In the genomic region with DNA sequence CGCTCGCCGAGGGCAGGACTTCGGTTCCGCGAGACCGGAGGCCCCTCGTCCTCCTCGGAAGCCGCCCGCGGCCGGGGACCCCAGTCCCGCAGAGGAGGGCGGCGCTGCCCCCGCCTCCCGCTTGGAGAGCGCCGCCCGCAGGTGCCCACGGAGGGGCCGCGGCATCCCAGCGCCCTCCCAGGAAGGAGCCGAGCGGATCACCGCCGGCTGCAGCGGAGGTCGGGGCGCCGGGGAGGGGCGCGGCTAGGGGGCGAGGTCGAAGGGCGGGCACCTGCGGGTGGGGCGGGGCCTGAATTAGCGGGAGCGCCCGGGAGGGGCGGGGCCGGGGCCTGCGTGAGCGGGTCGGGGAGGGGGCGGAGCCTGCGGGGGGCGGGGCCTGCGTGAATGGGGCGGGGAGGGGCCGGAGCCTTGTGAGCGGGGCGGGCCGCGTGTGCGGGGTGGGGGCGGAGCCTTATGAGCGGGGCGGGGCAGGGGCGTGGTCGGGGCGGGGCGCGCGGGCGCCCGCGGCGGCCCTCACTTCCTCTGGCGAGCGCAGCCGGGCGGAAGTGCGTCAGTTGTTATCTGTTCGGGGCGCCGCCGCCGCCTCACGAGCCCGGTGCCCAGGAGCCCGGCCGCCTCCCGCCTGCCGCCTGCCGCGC, we compare ENCODE assay signal across 8 cellular contexts. TPM values are rescaled to one million over a fixed set of nuclear protein-coding genes. Genes with fewer than 3 reads are reported as not detected.
A peak's percentile ranks its signal among the peaks of the same experiment; 100 is the strongest.
DNase-seq lines count a peak whose midpoint lies in the region; ATAC-seq and TF ChIP-seq lines count a peak whose summit lies in the region.

A gene (plus strand): TSS at position 550 of the 638 bp plus-strand sequence.

- peak; percentile 91 for DNase-seq in G401 (ENCODE audit: low spot score)
- DNase-seq in HFF-Myc (ENCODE audit: extremely low read depth, low read depth), result peak; percentile 17
- DNase-seq in NB4 (ENCODE audit: low read depth), result peak; percentile 96
- DNase-seq in activated naive CD4-positive, alpha-beta T cell treated with anti-CD3 and anti-CD28 coated beads, Interleukin-2, amount 50 U/mL, for 16 hours, result peak; percentile 89
- DNase-seq in glomerular endothelial cell (ENCODE audit: extremely low read depth, low read depth, low spot score), result no peak
- peak; percentile 87 for DNase-seq in occipital lobe (lab: John Stamatoyannopoulos, UW)
- peak; percentile 86 for DNase-seq in superior temporal gyrus (ENCODE audit: extremely low spot score)

- in situ Hi-C loops in G401 (cut with HindIII; ENCODE audit: low sequenced_read_pairs), result no loop called here

- H3K4me3 ChIP-seq in HFF-Myc (replicated peaks; ENCODE audit: low read depth, low read length) (peak within 1 kb of the TSS; percentile 66), NB4 (ENCODE audit: low read depth, low read length) (peak within 1 kb of the TSS; percentile 73)

- peak; percentile 68 for TF ChIP-seq POLR2A in NB4 (IDR thresholded peaks at IDR 0.05; ENCODE audit: extremely low read depth, insufficient read length)

- ATAC-seq in SK-N-SH treated with all-trans-retinoic acid at 6 μM for 48 hours, result peak; percentile 67

- TF ChIP-seq CTCF in HFF-Myc (IDR thresholded peaks at IDR 0.05; ENCODE audit: low read depth, low read length, missing control alignments) (no peak), NB4 (IDR thresholded peaks at IDR 0.05; ENCODE audit: low read depth, low read length) (peak; percentile 11)

TF ChIP-seq in SK-N-SH treated with all-trans-retinoic acid at 6 μM for 48 hours, 23 proteins besides CTCF, POLR2A, EP300 and RAD21:
- TF ChIP-seq ZNF70 (CRISPR knock-in tag; IDR thresholded peaks at IDR 0.05) (no peak), ZFP30 (CRISPR knock-in tag; IDR thresholded peaks at IDR 0.05) (no peak), RARB (CRISPR knock-in tag; IDR thresholded peaks at IDR 0.05) (no peak), SNAI2 (CRISPR knock-in tag; IDR thresholded peaks at IDR 0.05) (no peak), ZNF8 (CRISPR knock-in tag; IDR thresholded peaks at IDR 0.05) (no peak), ISL1 (CRISPR knock-in tag; IDR thresholded peaks at IDR 0.05) (no peak), ZFP3 (CRISPR knock-in tag; IDR thresholded peaks at IDR 0.05) (no peak), GLIS3 (CRISPR knock-in tag; IDR thresholded peaks at IDR 0.05) (no peak)
- TF ChIP-seq, protein P1, sequence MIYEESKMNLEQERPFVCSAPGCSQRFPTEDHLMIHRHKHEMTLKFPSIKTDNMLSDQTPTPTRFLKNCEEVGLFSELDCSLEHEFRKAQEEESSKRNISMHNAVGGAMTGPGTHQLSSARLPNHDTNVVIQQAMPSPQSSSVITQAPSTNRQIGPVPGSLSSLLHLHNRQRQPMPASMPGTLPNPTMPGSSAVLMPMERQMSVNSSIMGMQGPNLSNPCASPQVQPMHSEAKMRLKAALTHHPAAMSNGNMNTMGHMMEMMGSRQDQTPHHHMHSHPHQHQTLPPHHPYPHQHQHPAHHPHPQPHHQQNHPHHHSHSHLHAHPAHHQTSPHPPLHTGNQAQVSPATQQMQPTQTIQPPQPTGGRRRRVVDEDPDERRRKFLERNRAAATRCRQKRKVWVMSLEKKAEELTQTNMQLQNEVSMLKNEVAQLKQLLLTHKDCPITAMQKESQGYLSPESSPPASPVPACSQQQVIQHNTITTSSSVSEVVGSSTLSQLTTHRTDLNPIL (CRISPR knock-in tag; IDR thresholded peaks at IDR 0.05; ENCODE audit: low read depth), result no peak
- TF ChIP-seq, protein P2, sequence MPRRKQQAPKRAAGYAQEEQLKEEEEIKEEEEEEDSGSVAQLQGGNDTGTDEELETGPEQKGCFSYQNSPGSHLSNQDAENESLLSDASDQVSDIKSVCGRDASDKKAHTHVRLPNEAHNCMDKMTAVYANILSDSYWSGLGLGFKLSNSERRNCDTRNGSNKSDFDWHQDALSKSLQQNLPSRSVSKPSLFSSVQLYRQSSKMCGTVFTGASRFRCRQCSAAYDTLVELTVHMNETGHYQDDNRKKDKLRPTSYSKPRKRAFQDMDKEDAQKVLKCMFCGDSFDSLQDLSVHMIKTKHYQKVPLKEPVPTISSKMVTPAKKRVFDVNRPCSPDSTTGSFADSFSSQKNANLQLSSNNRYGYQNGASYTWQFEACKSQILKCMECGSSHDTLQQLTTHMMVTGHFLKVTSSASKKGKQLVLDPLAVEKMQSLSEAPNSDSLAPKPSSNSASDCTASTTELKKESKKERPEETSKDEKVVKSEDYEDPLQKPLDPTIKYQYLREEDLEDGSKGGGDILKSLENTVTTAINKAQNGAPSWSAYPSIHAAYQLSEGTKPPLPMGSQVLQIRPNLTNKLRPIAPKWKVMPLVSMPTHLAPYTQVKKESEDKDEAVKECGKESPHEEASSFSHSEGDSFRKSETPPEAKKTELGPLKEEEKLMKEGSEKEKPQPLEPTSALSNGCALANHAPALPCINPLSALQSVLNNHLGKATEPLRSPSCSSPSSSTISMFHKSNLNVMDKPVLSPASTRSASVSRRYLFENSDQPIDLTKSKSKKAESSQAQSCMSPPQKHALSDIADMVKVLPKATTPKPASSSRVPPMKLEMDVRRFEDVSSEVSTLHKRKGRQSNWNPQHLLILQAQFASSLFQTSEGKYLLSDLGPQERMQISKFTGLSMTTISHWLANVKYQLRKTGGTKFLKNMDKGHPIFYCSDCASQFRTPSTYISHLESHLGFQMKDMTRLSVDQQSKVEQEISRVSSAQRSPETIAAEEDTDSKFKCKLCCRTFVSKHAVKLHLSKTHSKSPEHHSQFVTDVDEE (CRISPR knock-in tag; IDR thresholded peaks at IDR 0.05), result no peak

RNA-seq across cellular contexts. Expression of the gene that starts here (rescaled TPM):
- 9.5 and 10.2 TPM in 2 replicates for total RNA-seq in G401 (2014; rRNA removed; shearing (Covaris generic))
- total RNA-seq in glomerular endothelial cell (13.9 and 24.0 TPM in 2 replicates), occipital lobe (5.3 TPM)
